ENCODE assay signal across 7 cellular contexts in genomic region chr16:1311212-1311737, GRCh38. TPM values are rescaled to one million over a fixed set of nuclear protein-coding genes. Genes with fewer than 3 reads are reported as not detected.
A peak's percentile ranks its signal among the peaks of the same experiment; 100 is the strongest.
DNase-seq lines count a peak whose midpoint lies in the region; ATAC-seq and TF ChIP-seq lines count a peak whose summit lies in the region.

No MANE protein-coding gene starts in this region.

- H3K4me3 ChIP-seq in HFF-Myc (replicated peaks; ENCODE audit: low read depth, low read length) (peak overlapping the region; percentile 75), iPS DF 6.9 (ENCODE audit: low read length) (peak overlapping the region; percentile 94; the same call in 1 of the 2 replicates), spleen (peak overlapping the region; percentile 81 to 96 (median 86))

- H3K4me1 ChIP-seq in iPS DF 6.9 (ENCODE audit: control insufficient read depth, insufficient read depth, low read length) (peaks cover 4% of the 10 kb centered on the region; the same call in 1 of the 2 replicates), spleen (peaks cover 24 to 68% (median 52%) of the 10 kb centered on the region in 6 donors)

- H3K4me1 Mint-ChIP-seq in activated CD8-positive, alpha-beta T cell treated with anti-CD3 and anti-CD28 coated beads for 36 hours (ENCODE audit: low read depth): peaks cover 29% of the 10 kb centered on the region

- no peak for TF ChIP-seq POLR2A in spleen (IDR thresholded peaks at IDR 0.05)

- peak overlapping the region; percentile 100 for H3K4me3 Mint-ChIP-seq in activated CD8-positive, alpha-beta T cell treated with anti-CD3 and anti-CD28 coated beads for 36 hours

- WGBS in iPS DF 6.9 (ENCODE audit: insufficient coverage, insufficient read length): no CpG with 5 or more reads among the region's 13 CpGs
- WGBS in spleen, 5 donors: 15 to 26% (median 17%) methylated on average over 10 to 13 of the region's 13 CpGs

- H3K27ac Mint-ChIP-seq in activated CD8-positive, alpha-beta T cell treated with anti-CD3 and anti-CD28 coated beads for 36 hours: peak overlapping the region; percentile 99

- intact Hi-C loops in activated CD8-positive, alpha-beta T cell treated with anti-CD3 and anti-CD28 coated beads for 36 hours (cut with micrococcal nuclease): no loop called here
- intact Hi-C loops in spleen (cut with DNase I; ENCODE audit: low total_unique reads): no loop called here

- H3K27ac ChIP-seq in iPS DF 6.9 (ENCODE audit: low read length) (no peak overlapping the region), spleen (peak overlapping the region in 7 of 8 donors; percentile 13 to 99 (median 97))

- DNase-seq in HFF-Myc (ENCODE audit: extremely low read depth, low read depth) (no peak), iPS DF 6.9 (ENCODE audit: low read depth, low spot score) (no peak), spleen (peak; percentile 77), inferior parietal cortex (ENCODE audit: extremely low spot score) (no peak), HEK293T (ENCODE audit: extremely low spot score) (no peak), anterior cingulate cortex (lab: John Stamatoyannopoulos, UW) (no peak)
- DNase-seq in activated CD8-positive, alpha-beta T cell treated with anti-CD3 and anti-CD28 coated beads for 36 hours: no peak

- H3K27me3 ChIP-seq in iPS DF 6.9 (ENCODE audit: control insufficient read depth, insufficient read depth, low read length): no peaks in the 10 kb centered on the region
- no peaks in the 10 kb centered on the region for H3K27me3 ChIP-seq in spleen (replicated peaks in 1 of 7)

- TF ChIP-seq CTCF in HFF-Myc (IDR thresholded peaks at IDR 0.05; ENCODE audit: low read depth, low read length, missing control alignments) (no peak), spleen (IDR thresholded peaks at IDR 0.05 in 8 of 11, conservative IDR thresholded peaks at IDR 0.05 in 3 of 11) (no peak)
- no peak for TF ChIP-seq CTCF in activated CD8-positive, alpha-beta T cell treated with anti-CD3 and anti-CD28 coated beads for 36 hours (IDR thresholded peaks at IDR 0.05)

- H3K27me3 Mint-ChIP-seq in activated CD8-positive, alpha-beta T cell treated with anti-CD3 and anti-CD28 coated beads for 36 hours: no peaks in the 10 kb centered on the region

- CTCF ChIA-PET in activated CD8-positive, alpha-beta T cell treated with anti-CD3 and anti-CD28 coated beads for 36 hours (lab: Charles Lee): interaction anchor here (1.4 kb wide), 1 partner anchor 20 kb away, joined by 3 read pairs; no protein-coding TSS in a partner anchor
- CTCF ChIA-PET in HEK293T (lab: Yijun Ruan, JAX): no interaction called here

- ATAC-seq in activated CD8-positive, alpha-beta T cell treated with anti-CD3 and anti-CD28 coated beads for 36 hours: no peak

- no peaks in the 10 kb centered on the region for H3K9me3 ChIP-seq in iPS DF 6.9 (ENCODE audit: control insufficient read depth, insufficient read depth, low read length)
- H3K9me3 ChIP-seq in spleen: no peaks in the 10 kb centered on the region

- no peaks in the 10 kb centered on the region for H3K9me3 Mint-ChIP-seq in activated CD8-positive, alpha-beta T cell treated with anti-CD3 and anti-CD28 coated beads for 36 hours

- H3K36me3 ChIP-seq in iPS DF 6.9 (ENCODE audit: control insufficient read depth, insufficient read depth, low read length): peaks cover 33% of the 10 kb centered on the region
- peaks cover 3 to 49% (median 37%) of the 10 kb centered on the region in 6 donors for H3K36me3 ChIP-seq in spleen

- peaks cover 32% of the 10 kb centered on the region for H3K36me3 Mint-ChIP-seq in activated CD8-positive, alpha-beta T cell treated with anti-CD3 and anti-CD28 coated beads for 36 hours (ENCODE audit: low read depth)

- POLR2A ChIA-PET in activated CD8-positive, alpha-beta T cell treated with anti-CD3 and anti-CD28 coated beads for 36 hours (lab: Charles Lee): interaction anchor here (0.5 to 1.3 kb wide), 4 partner anchors 9 to 35 kb away, joined by 3 read pairs; no protein-coding TSS in a partner anchor
- POLR2A ChIA-PET in HEK293T (lab: Yijun Ruan, JAX): no interaction called here

TF ChIP-seq in HEK293T, 16 proteins besides CTCF, POLR2A, EP300 and RAD21:
- TF ChIP-seq NFRKB (IDR thresholded peaks at IDR 0.05): no peak
- no peak for TF ChIP-seq ZNF384 (IDR thresholded peaks at IDR 0.05)
- TF ChIP-seq FOXM1 (IDR thresholded peaks at IDR 0.05; ENCODE audit: borderline replicate concordance): no peak
- TF ChIP-seq FOXA1 (IDR thresholded peaks at IDR 0.05): no peak
- TF ChIP-seq LEF1 (IDR thresholded peaks at IDR 0.05; ENCODE audit: borderline replicate concordance): no peak
- no peak for TF ChIP-seq L3MBTL2 (conservative IDR thresholded peaks at IDR 0.05)
- no peak for TF ChIP-seq FOXK2 (IDR thresholded peaks at IDR 0.05)
- TF ChIP-seq CTBP1 (IDR thresholded peaks at IDR 0.05; ENCODE audit: borderline replicate concordance): no peak
- TF ChIP-seq ELF4 (IDR thresholded peaks at IDR 0.05): no peak
- no peak for TF ChIP-seq PKNOX1 (IDR thresholded peaks at IDR 0.05)
- no peak for TF ChIP-seq SUZ12 (IDR thresholded peaks at IDR 0.05)
- TF ChIP-seq BHLHE40 (IDR thresholded peaks at IDR 0.05; ENCODE audit: borderline replicate concordance): no peak
- TF ChIP-seq ARNT (IDR thresholded peaks at IDR 0.05): no peak
- no peak for TF ChIP-seq HDGF (IDR thresholded peaks at IDR 0.05; ENCODE audit: borderline replicate concordance)
- TF ChIP-seq TARDBP (IDR thresholded peaks at IDR 0.05): no peak
- TF ChIP-seq SP1 (IDR thresholded peaks at IDR 0.05): no peak

RNA-seq across cellular contexts. Expression of gene UBE2I, which starts 1.8 kb away (rescaled TPM):
- 100 to 1,000 TPM; 245 to 254 TPM for total RNA-seq in activated CD8-positive, alpha-beta T cell treated with anti-CD3 and anti-CD28 coated beads for 36 hours
- total RNA-seq in spleen: 100 to 1,000 TPM; 101 to 142 (median 129) TPM
- 10 to 100 TPM; 78.1 to 94.9 (median 83.7) TPM for polyA plus RNA-seq in spleen

RNA-seq across cellular contexts. Expression of gene BAIAP3, which starts 22.2 kb away (rescaled TPM):
- total RNA-seq in activated CD8-positive, alpha-beta T cell treated with anti-CD3 and anti-CD28 coated beads for 36 hours: under 1 TPM; 0.27 to 0.68 TPM
- 10 to 100 TPM in 2 of 7 donors, 1 to 10 TPM in 5; 5.0 to 15.7 (median 6.7) TPM for total RNA-seq in spleen
- polyA plus RNA-seq in spleen: 1 to 10 TPM; 2.7 to 7.3 (median 3.0) TPM

RNA-seq across cellular contexts. Expression of gene TSR3, which starts 40.4 kb away (rescaled TPM):
- 10 to 100 TPM; 54.7 to 57.4 TPM for total RNA-seq in activated CD8-positive, alpha-beta T cell treated with anti-CD3 and anti-CD28 coated beads for 36 hours
- total RNA-seq in spleen: 10 to 100 TPM; 31.1 to 73.1 (median 41.5) TPM
- 10 to 100 TPM; 38.0 to 65.9 (median 55.2) TPM for polyA plus RNA-seq in spleen

RNA-seq across cellular contexts. Expression of gene GNPTG, which starts 40.5 kb away (rescaled TPM):
- total RNA-seq in activated CD8-positive, alpha-beta T cell treated with anti-CD3 and anti-CD28 coated beads for 36 hours: 10 to 100 TPM; 17.3 to 19.2 TPM
- total RNA-seq in spleen: 10 to 100 TPM; 60.4 to 80.6 (median 73.4) TPM
- polyA plus RNA-seq in spleen: 10 to 100 TPM; 55.6 to 62.8 (median 56.7) TPM

RNA-seq across cellular contexts. Expression of gene TPSD1, which starts 55.4 kb away (rescaled TPM):
- not detected for total RNA-seq in activated CD8-positive, alpha-beta T cell treated with anti-CD3 and anti-CD28 coated beads for 36 hours
- under 1 TPM in 1 of 7 donors, not detected in 6; 0.76 TPM for total RNA-seq in spleen
- polyA plus RNA-seq in spleen: under 1 TPM in 1 of 3 donors, not detected in 2; 0.11 TPM
